ENCODE assay signal across 17 cellular contexts in genomic region chr7:115672024-115672423, GRCh38.
"Had no signal": no experiment of that assay in that cellular context is flagged by ENCODE, and none has a peak within 500 bp of the region (broad histone marks: within the 10 kb centered on the region; RNA-seq: fewer than 3 reads in every experiment).

No MANE protein-coding gene starts in this region.

- H3K36me3 Mint-ChIP-seq: activated CD4-positive, alpha-beta memory T cell treated with anti-CD3 and anti-CD28 coated beads for 36 hours; memory B cell had no signal

- H3K27me3 Mint-ChIP-seq: central memory CD8-positive, alpha-beta T cell; stimulated activated naive CD8-positive, alpha-beta T cell treated with anti-CD3 and anti-CD28 coated beads, Interleukin-15, amount 100 ng/mL, for 72 hours had no signal

- H3K4me3 ChIP-seq: body of pancreas, heart right ventricle, left ventricle myocardium inferior, sigmoid colon, thoracic aorta had no signal

- H3K4me1 ChIP-seq: body of pancreas, heart right ventricle, left ventricle myocardium inferior had no signal

- H3K27ac ChIP-seq: body of pancreas, heart right ventricle, left ventricle myocardium inferior, sigmoid colon, thoracic aorta had no signal

- H3K9me3 Mint-ChIP-seq: activated CD4-positive, alpha-beta memory T cell treated with anti-CD3 and anti-CD28 coated beads for 36 hours; central memory CD8-positive, alpha-beta T cell; memory B cell; nephron progenitor cell; stimulated activated naive CD8-positive, alpha-beta T cell treated with anti-CD3 and anti-CD28 coated beads, Interleukin-15, amount 100 ng/mL, for 72 hours had no signal

- ATAC-seq: body of pancreas; heart right ventricle; stimulated activated naive CD8-positive, alpha-beta T cell treated with anti-CD3 and anti-CD28 coated beads, Interleukin-15, amount 100 ng/mL, for 72 hours had no signal

- H3K4me1 Mint-ChIP-seq: central memory CD8-positive, alpha-beta T cell; memory B cell; nephron progenitor cell; stimulated activated naive CD8-positive, alpha-beta T cell treated with anti-CD3 and anti-CD28 coated beads, Interleukin-15, amount 100 ng/mL, for 72 hours had no signal

- H3K9me3 ChIP-seq: body of pancreas, heart right ventricle, left ventricle myocardium inferior, sigmoid colon, thoracic aorta had no signal

- H3K27ac Mint-ChIP-seq: activated CD4-positive, alpha-beta memory T cell treated with anti-CD3 and anti-CD28 coated beads for 36 hours; memory B cell; nephron progenitor cell; stimulated activated naive CD8-positive, alpha-beta T cell treated with anti-CD3 and anti-CD28 coated beads, Interleukin-15, amount 100 ng/mL, for 72 hours had no signal

- H3K36me3 ChIP-seq: heart right ventricle, left ventricle myocardium inferior, sigmoid colon, thoracic aorta had no signal

- H3K4me3 Mint-ChIP-seq: activated CD4-positive, alpha-beta memory T cell treated with anti-CD3 and anti-CD28 coated beads for 36 hours; central memory CD8-positive, alpha-beta T cell; memory B cell; nephron progenitor cell; stimulated activated naive CD8-positive, alpha-beta T cell treated with anti-CD3 and anti-CD28 coated beads, Interleukin-15, amount 100 ng/mL, for 72 hours had no signal

- H3K27me3 ChIP-seq: body of pancreas, sigmoid colon had no signal

- DNase-seq: activated CD4-positive, alpha-beta memory T cell treated with anti-CD3 and anti-CD28 coated beads for 36 hours; activated CD4-positive, alpha-beta T cell treated with anti-CD3 and anti-CD28 coated beads for 1 hour; activated CD8-positive, alpha-beta memory T cell treated with anti-CD3 and anti-CD28 coated beads, Interleukin-2, amount 50 U/mL, for 4 hours; activated naive CD4-positive, alpha-beta T cell; body of pancreas; dermis blood vessel endothelial cell; heart right ventricle; islet precursor cell; left ventricle myocardium inferior; nephron progenitor cell; sigmoid colon; stimulated activated CD4-positive, alpha-beta T cell treated with anti-CD3 and anti-CD28 coated beads, Interleukin-15, amount 100 ng/mL, for 24 hours; stimulated activated CD4-positive, alpha-beta T cell treated with anti-CD3 and anti-CD28 coated beads, Interleukin-4, amount 100 ng/mL, for 24 hours; stimulated activated naive CD8-positive, alpha-beta T cell treated with anti-CD3 and anti-CD28 coated beads, Interleukin-15, amount 100 ng/mL, for 72 hours had no signal
